Comparison of ENCODE assay signal across 8 cellular contexts in genomic region chr1:226002667-226003501, GRCh38. TPM values are rescaled to one million over a fixed set of nuclear protein-coding genes. Genes with fewer than 3 reads are reported as not detected.
DNase-seq lines count a peak whose midpoint lies in the region; ATAC-seq and TF ChIP-seq lines count a peak whose summit lies in the region.

No MANE protein-coding gene starts in this region.

- no peaks in the 10 kb centered on the region for H3K27me3 ChIP-seq in prostate gland (replicated peaks; ENCODE audit: insufficient read depth)

- POLR2A ChIA-PET in activated CD4-positive, alpha-beta memory T cell treated with anti-CD3 and anti-CD28 coated beads for 36 hours (lab: Charles Lee): interaction anchor here (2.1 kb wide), 1 partner anchor 60 kb away, joined by 7 read pairs; the partner anchor contains the start of gene H3-3A

- intact Hi-C loops in activated CD4-positive, alpha-beta T cell treated with anti-CD3 and anti-CD28 coated beads, Interleukin-2, amount 10 ng/mL, durations not matched to agents 24 days and 14 days (cut with micrococcal nuclease): loop anchor here (5.0 kb wide), 1 partner anchor 304 kb away; the partner anchor contains the start of gene LIN9
- intact Hi-C loops in activated CD4-positive, alpha-beta memory T cell treated with anti-CD3 and anti-CD28 coated beads for 36 hours (cut with micrococcal nuclease): loop anchor here (2.0 to 10.0 kb wide), 2 partner anchors 404 to 1568 kb away; partner anchors contain the start of gene WDR26
- intact Hi-C loops in prostate gland (cut with DNase I): no loop called here

- 53% methylated on average over 4 of the region's 4 CpGs for WGBS in prostate gland

- peaks cover 3% of the 10 kb centered on the region for H3K9me3 Mint-ChIP-seq in activated CD4-positive, alpha-beta T cell treated with anti-CD3 and anti-CD28 coated beads, Interleukin-2, amount 10 ng/mL, durations not matched to agents 24 days and 14 days
- H3K9me3 Mint-ChIP-seq in activated CD4-positive, alpha-beta memory T cell treated with anti-CD3 and anti-CD28 coated beads for 36 hours: no peaks in the 10 kb centered on the region

- peak overlapping the region; percentile 92 for H3K27ac Mint-ChIP-seq in activated CD4-positive, alpha-beta T cell treated with anti-CD3 and anti-CD28 coated beads, Interleukin-2, amount 10 ng/mL, durations not matched to agents 24 days and 14 days
- peak overlapping the region; percentile 82 for H3K27ac Mint-ChIP-seq in activated CD4-positive, alpha-beta memory T cell treated with anti-CD3 and anti-CD28 coated beads for 36 hours

- CTCF ChIA-PET in activated CD4-positive, alpha-beta memory T cell treated with anti-CD3 and anti-CD28 coated beads for 36 hours (lab: Charles Lee): interaction anchor here (1.2 kb wide), 1 partner anchor 62 kb away, joined by 3 read pairs; no protein-coding TSS in a partner anchor

- no peaks in the 10 kb centered on the region for H3K27me3 Mint-ChIP-seq in activated CD4-positive, alpha-beta T cell treated with anti-CD3 and anti-CD28 coated beads, Interleukin-2, amount 10 ng/mL, durations not matched to agents 24 days and 14 days
- no peaks in the 10 kb centered on the region for H3K27me3 Mint-ChIP-seq in activated CD4-positive, alpha-beta memory T cell treated with anti-CD3 and anti-CD28 coated beads for 36 hours

- no peaks in the 10 kb centered on the region for H3K9me3 ChIP-seq in prostate gland

- no peak for TF ChIP-seq CTCF in prostate gland (IDR thresholded peaks at IDR 0.05)

- ATAC-seq in GM21447 (IDR thresholded peaks at IDR 0.05; ENCODE audit: unreplicated experiment): no peak

- peaks cover 10% of the 10 kb centered on the region for H3K4me1 ChIP-seq in prostate gland (replicated peaks)

- H3K4me3 ChIP-seq in prostate gland: no peak overlapping the region

- peak overlapping the region; percentile 44 to 78 for H3K27ac ChIP-seq in prostate gland

- DNase-seq in activated CD4-positive, alpha-beta T cell treated with anti-CD3 and anti-CD28 coated beads, Interleukin-2, amount 10 ng/mL, durations not matched to agents 24 days and 14 days: peak; percentile 73
- no peak for DNase-seq in activated CD4-positive, alpha-beta T cell treated with anti-CD3 and anti-CD28 coated beads, Interleukin-2, amount 50 U/mL, for 4 hours
- DNase-seq in NCI-H2107 (lab: John Stamatoyannopoulos, UW) (peak; percentile 87), germinal center (ENCODE audit: low spot score) (peak; percentile 17), prostate gland (ENCODE audit: low spot score) (peak; percentile 31), HuH-7.5 (ENCODE audit: low spot score) (no peak)
- peak; percentile 59 for DNase-seq in activated CD4-positive, alpha-beta memory T cell treated with anti-CD3 and anti-CD28 coated beads for 36 hours

- peaks cover 34% of the 10 kb centered on the region for H3K4me1 Mint-ChIP-seq in activated CD4-positive, alpha-beta T cell treated with anti-CD3 and anti-CD28 coated beads, Interleukin-2, amount 10 ng/mL, durations not matched to agents 24 days and 14 days
- H3K4me1 Mint-ChIP-seq in activated CD4-positive, alpha-beta memory T cell treated with anti-CD3 and anti-CD28 coated beads for 36 hours (ENCODE audit: low read depth): peaks cover 42% of the 10 kb centered on the region

- H3K36me3 Mint-ChIP-seq in activated CD4-positive, alpha-beta T cell treated with anti-CD3 and anti-CD28 coated beads, Interleukin-2, amount 10 ng/mL, durations not matched to agents 24 days and 14 days (ENCODE audit: low read depth): peaks cover 5% of the 10 kb centered on the region
- H3K36me3 Mint-ChIP-seq in activated CD4-positive, alpha-beta memory T cell treated with anti-CD3 and anti-CD28 coated beads for 36 hours: peaks cover 8% of the 10 kb centered on the region

- no peaks in the 10 kb centered on the region for H3K36me3 ChIP-seq in prostate gland

- peak overlapping the region; percentile 50 for H3K4me3 Mint-ChIP-seq in activated CD4-positive, alpha-beta T cell treated with anti-CD3 and anti-CD28 coated beads, Interleukin-2, amount 10 ng/mL, durations not matched to agents 24 days and 14 days
- H3K4me3 Mint-ChIP-seq in activated CD4-positive, alpha-beta memory T cell treated with anti-CD3 and anti-CD28 coated beads for 36 hours: peak overlapping the region; percentile 28

- no peak for TF ChIP-seq POLR2A in prostate gland (IDR thresholded peaks at IDR 0.05)

RNA-seq across cellular contexts. Expression of gene SDE2, which starts 3.7 kb away (rescaled TPM):
- total RNA-seq in activated CD4-positive, alpha-beta T cell treated with anti-CD3 and anti-CD28 coated beads, Interleukin-2, amount 10 ng/mL, durations not matched to agents 24 days and 14 days: 26.9 and 27.1 TPM in 2 replicates
- total RNA-seq in activated CD4-positive, alpha-beta memory T cell treated with anti-CD3 and anti-CD28 coated beads for 36 hours: 10 to 100 TPM; 18.0 to 18.2 TPM
- total RNA-seq in prostate gland: 10 to 100 TPM; 19.9 to 24.8 TPM

RNA-seq across cellular contexts. Expression of gene H3-3A, which starts 59.6 kb away (rescaled TPM):
- total RNA-seq in activated CD4-positive, alpha-beta T cell treated with anti-CD3 and anti-CD28 coated beads, Interleukin-2, amount 10 ng/mL, durations not matched to agents 24 days and 14 days: 390 and 391 TPM in 2 replicates
- total RNA-seq in activated CD4-positive, alpha-beta memory T cell treated with anti-CD3 and anti-CD28 coated beads for 36 hours: 100 to 1,000 TPM; 317 to 320 TPM
- 100 to 1,000 TPM; 400 to 481 TPM for total RNA-seq in prostate gland

Comparison
In these comparisons a context has a peak if more than half of its experiments do, and no peak if none do; other contexts are left out.
1. DNase-seq: peak in activated CD4-positive, alpha-beta T cell treated with anti-CD3 and anti-CD28 coated beads, Interleukin-2, amount 10 ng/mL, durations not matched to agents 24 days and 14 days (single experiment), NCI-H2107 (single experiment), activated CD4-positive, alpha-beta memory T cell treated with anti-CD3 and anti-CD28 coated beads for 36 hours (single experiment), germinal center (single experiment) and prostate gland (single experiment); none in activated CD4-positive, alpha-beta T cell treated with anti-CD3 and anti-CD28 coated beads, Interleukin-2, amount 50 U/mL, for 4 hours (0 of 2) and HuH-7.5 (single experiment).